Comparison of ENCODE assay signal across 16 cellular contexts in genomic region chr20:6663104-6663503, GRCh38.
DNase-seq lines count a peak whose midpoint lies in the region; ATAC-seq and TF ChIP-seq lines count a peak whose summit lies in the region.
"Had no signal": no experiment of that assay in that cellular context is flagged by ENCODE, and none has a peak within 500 bp of the region (broad histone marks: within the 10 kb centered on the region; RNA-seq: fewer than 3 reads in every experiment).

No MANE protein-coding gene starts in this region.

- H3K27ac Mint-ChIP-seq in GM23338, result 0 out of 2 replicates have a peak overlapping the region, but pooled peaks have one; percentile 24
- H3K27ac Mint-ChIP-seq: memory B cell had no signal

- H3K9ac ChIP-seq in NT2/D1 (ENCODE audit: insufficient read length, low read depth), result no peak overlapping the region

- no peak for TF ChIP-seq POLR2A in gastroesophageal sphincter (IDR thresholded peaks at IDR 0.05)

- no peaks in the 10 kb centered on the region; the same call in 1 of the 2 replicates for H3K4me1 ChIP-seq in GM23338 (ENCODE audit: insufficient read depth)
- no peaks in the 10 kb centered on the region for H3K4me1 ChIP-seq in NT2/D1 (ENCODE audit: insufficient read depth, insufficient read length)
- no peaks in the 10 kb centered on the region for H3K4me1 ChIP-seq in gastroesophageal sphincter
- H3K4me1 ChIP-seq: pancreas had no signal

- H3K9me2 ChIP-seq in GM23338 (ENCODE audit: insufficient read depth), result peaks cover 4% of the 10 kb centered on the region

- H3K4me3 ChIP-seq in GM23338 (no peak overlapping the region), NT2/D1 (ENCODE audit: insufficient read length, low read depth) (no peak overlapping the region), gastroesophageal sphincter (no peak overlapping the region)
- H3K4me3 ChIP-seq: pancreas had no signal

- TF ChIP-seq CTCF in GM23338 (conservative IDR thresholded peaks at IDR 0.05; ENCODE audit: low read depth in 2 of 2) (no peak), gastroesophageal sphincter (IDR thresholded peaks at IDR 0.05) (no peak)

- H3K36me3 Mint-ChIP-seq in GM23338 (ENCODE audit: low read depth), result no peaks in the 10 kb centered on the region
- H3K36me3 Mint-ChIP-seq: memory B cell had no signal

- H3K27me3 ChIP-seq in GM23338 (ENCODE audit: insufficient read depth) (no peaks in the 10 kb centered on the region), NT2/D1 (ENCODE audit: insufficient read depth, insufficient read length) (no peaks in the 10 kb centered on the region), gastroesophageal sphincter (no peaks in the 10 kb centered on the region)
- H3K27me3 ChIP-seq: pancreas had no signal

- H3K79me2 ChIP-seq in GM23338 (replicated peaks; ENCODE audit: insufficient read depth), result no peaks in the 10 kb centered on the region

- H3K9me3 Mint-ChIP-seq in GM23338, result no peaks in the 10 kb centered on the region; the same call in 2 of the 3 replicates

- H3K4me3 Mint-ChIP-seq in GM23338, result no peak overlapping the region; the same call in 2 of the 3 replicates
- H3K4me3 Mint-ChIP-seq: memory B cell had no signal

- H3K9me3 ChIP-seq in NT2/D1 (ENCODE audit: insufficient read depth, low read length), result peaks cover 11% of the 10 kb centered on the region
- peaks cover 0 to 13% (median 0%) of the 10 kb centered on the region in 3 donors for H3K9me3 ChIP-seq in gastroesophageal sphincter
- H3K9me3 ChIP-seq: pancreas had no signal

- H3K27me3 Mint-ChIP-seq in GM23338 (ENCODE audit: insufficient read depth, low read depth, poor library complexity), result no peaks in the 10 kb centered on the region
- H3K27me3 Mint-ChIP-seq: memory B cell had no signal

- H4K20me1 ChIP-seq in GM23338 (replicated peaks; ENCODE audit: insufficient read depth), result no peaks in the 10 kb centered on the region

- no peak for TF ChIP-seq EP300 in gastroesophageal sphincter (IDR thresholded peaks at IDR 0.05)

- DNase-seq in EH (ENCODE audit: low read depth), result peak; percentile 14
- DNase-seq in GM23338 (ENCODE audit: low spot score), result peak; percentile 62
- peak; percentile 23 for DNase-seq in NT2/D1 (ENCODE audit: low read depth, low spot score)
- DNase-seq in islet precursor cell, result peak; percentile 52
- no peak for DNase-seq in NCI-H748 treated with DMSO at 0.1 percent for 48 hours (lab: John Stamatoyannopoulos, UW)
- no peak for DNase-seq in NCI-H1436 treated with DMSO at 0.1 percent for 48 hours (lab: John Stamatoyannopoulos, UW)
- DNase-seq in DMS 273 (lab: John Stamatoyannopoulos, UW; ENCODE audit: unreplicated experiment), result no peak
- DNase-seq: ACHN; activated CD4-positive, alpha-beta T cell treated with anti-CD3 and anti-CD28 coated beads, Interleukin-2, amount 50 U/mL, for 48 hours; Kasumi-1; NCI-H1930; NCI-H69; pancreas; stimulated activated CD4-positive, alpha-beta T cell treated with anti-CD3 and anti-CD28 coated beads, Interleukin-15, amount 100 ng/mL, for 24 hours had no signal

- no peaks in the 10 kb centered on the region for H3K36me3 ChIP-seq in GM23338 (ENCODE audit: insufficient read depth)
- H3K36me3 ChIP-seq in NT2/D1 (ENCODE audit: insufficient read depth, insufficient read length, low read length), result no peaks in the 10 kb centered on the region
- H3K36me3 ChIP-seq in gastroesophageal sphincter, result no peaks in the 10 kb centered on the region
- H3K36me3 ChIP-seq: pancreas had no signal

- ATAC-seq in GM23338, result no peak
- ATAC-seq in gastroesophageal sphincter, result no peak
- ATAC-seq: pancreas had no signal

- H3K4me2 ChIP-seq in GM23338, result no peak overlapping the region

- WGBS in gastroesophageal sphincter (ENCODE audit: low coverage in 1 of 2), 2 donors, result 60 to 88% methylated on average over 1 of the region's 1 CpG

- no peak overlapping the region for H3K27ac ChIP-seq in GM23338 (ENCODE audit: low read depth)
- H3K27ac ChIP-seq in gastroesophageal sphincter, result no peak overlapping the region
- H3K27ac ChIP-seq: pancreas had no signal

- peaks cover 12% of the 10 kb centered on the region for H3K4me1 Mint-ChIP-seq in GM23338
- H3K4me1 Mint-ChIP-seq: memory B cell had no signal

- H2AFZ ChIP-seq in GM23338, result no peak overlapping the region

- H3F3A ChIP-seq in GM23338 (replicated peaks; ENCODE audit: low read depth), result no peaks in the 10 kb centered on the region

TF ChIP-seq in GM23338, 12 proteins besides CTCF, POLR2A, EP300 and RAD21 (continues in another document):
- no peak for TF ChIP-seq EZH2 (IDR thresholded peaks at IDR 0.05; ENCODE audit: low read depth, unreplicated experiment)
- TF ChIP-seq STAT1 (IDR thresholded peaks at IDR 0.05; ENCODE audit: unreplicated experiment), result no peak
- TF ChIP-seq EZH2phosphoT487 (IDR thresholded peaks at IDR 0.05; ENCODE audit: unreplicated experiment), result no peak
- no peak for TF ChIP-seq CREB1 (CRISPR knock-in tag; IDR thresholded peaks at IDR 0.05; ENCODE audit: low read depth)
- TF ChIP-seq, protein P1, sequence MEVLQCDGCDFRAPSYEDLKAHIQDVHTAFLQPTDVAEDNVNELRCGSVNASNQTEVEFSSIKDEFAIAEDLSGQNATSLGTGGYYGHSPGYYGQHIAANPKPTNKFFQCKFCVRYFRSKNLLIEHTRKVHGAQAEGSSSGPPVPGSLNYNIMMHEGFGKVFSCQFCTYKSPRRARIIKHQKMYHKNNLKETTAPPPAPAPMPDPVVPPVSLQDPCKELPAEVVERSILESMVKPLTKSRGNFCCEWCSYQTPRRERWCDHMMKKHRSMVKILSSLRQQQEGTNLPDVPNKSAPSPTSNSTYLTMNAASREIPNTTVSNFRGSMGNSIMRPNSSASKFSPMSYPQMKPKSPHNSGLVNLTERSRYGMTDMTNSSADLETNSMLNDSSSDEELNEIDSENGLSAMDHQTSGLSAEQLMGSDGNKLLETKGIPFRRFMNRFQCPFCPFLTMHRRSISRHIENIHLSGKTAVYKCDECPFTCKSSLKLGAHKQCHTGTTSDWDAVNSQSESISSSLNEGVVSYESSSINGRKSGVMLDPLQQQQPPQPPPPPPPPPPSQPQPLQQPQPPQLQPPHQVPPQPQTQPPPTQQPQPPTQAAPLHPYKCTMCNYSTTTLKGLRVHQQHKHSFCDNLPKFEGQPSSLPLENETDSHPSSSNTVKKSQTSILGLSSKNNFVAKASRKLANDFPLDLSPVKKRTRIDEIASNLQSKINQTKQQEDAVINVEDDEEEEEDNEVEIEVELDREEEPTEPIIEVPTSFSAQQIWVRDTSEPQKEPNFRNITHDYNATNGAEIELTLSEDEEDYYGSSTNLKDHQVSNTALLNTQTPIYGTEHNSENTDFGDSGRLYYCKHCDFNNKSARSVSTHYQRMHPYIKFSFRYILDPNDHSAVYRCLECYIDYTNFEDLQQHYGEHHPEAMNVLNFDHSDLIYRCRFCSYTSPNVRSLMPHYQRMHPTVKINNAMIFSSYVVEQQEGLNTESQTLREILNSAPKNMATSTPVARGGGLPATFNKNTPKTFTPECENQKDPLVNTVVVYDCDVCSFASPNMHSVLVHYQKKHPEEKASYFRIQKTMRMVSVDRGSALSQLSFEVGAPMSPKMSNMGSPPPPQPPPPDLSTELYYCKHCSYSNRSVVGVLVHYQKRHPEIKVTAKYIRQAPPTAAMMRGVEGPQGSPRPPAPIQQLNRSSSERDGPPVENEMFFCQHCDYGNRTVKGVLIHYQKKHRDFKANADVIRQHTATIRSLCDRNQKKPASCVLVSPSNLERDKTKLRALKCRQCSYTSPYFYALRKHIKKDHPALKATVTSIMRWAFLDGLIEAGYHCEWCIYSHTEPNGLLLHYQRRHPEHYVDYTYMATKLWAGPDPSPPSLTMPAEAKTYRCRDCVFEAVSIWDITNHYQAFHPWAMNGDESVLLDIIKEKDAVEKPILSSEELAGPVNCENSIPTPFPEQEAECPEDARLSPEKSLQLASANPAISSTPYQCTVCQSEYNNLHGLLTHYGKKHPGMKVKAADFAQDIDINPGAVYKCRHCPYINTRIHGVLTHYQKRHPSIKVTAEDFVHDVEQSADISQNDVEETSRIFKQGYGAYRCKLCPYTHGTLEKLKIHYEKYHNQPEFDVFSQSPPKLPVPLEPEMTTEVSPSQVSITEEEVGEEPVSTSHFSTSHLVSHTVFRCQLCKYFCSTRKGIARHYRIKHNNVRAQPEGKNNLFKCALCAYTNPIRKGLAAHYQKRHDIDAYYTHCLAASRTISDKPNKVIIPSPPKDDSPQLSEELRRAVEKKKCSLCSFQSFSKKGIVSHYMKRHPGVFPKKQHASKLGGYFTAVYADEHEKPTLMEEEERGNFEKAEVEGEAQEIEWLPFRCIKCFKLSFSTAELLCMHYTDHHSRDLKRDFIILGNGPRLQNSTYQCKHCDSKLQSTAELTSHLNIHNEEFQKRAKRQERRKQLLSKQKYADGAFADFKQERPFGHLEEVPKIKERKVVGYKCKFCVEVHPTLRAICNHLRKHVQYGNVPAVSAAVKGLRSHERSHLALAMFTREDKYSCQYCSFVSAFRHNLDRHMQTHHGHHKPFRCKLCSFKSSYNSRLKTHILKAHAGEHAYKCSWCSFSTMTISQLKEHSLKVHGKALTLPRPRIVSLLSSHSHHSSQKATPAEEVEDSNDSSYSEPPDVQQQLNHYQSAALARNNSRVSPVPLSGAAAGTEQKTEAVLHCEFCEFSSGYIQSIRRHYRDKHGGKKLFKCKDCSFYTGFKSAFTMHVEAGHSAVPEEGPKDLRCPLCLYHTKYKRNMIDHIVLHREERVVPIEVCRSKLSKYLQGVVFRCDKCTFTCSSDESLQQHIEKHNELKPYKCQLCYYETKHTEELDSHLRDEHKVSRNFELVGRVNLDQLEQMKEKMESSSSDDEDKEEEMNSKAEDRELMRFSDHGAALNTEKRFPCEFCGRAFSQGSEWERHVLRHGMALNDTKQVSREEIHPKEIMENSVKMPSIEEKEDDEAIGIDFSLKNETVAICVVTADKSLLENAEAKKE (CRISPR knock-in tag; IDR thresholded peaks at IDR 0.05), result no peak
- no peak for TF ChIP-seq ZNF114 (CRISPR knock-in tag; IDR thresholded peaks at IDR 0.05)
- TF ChIP-seq NANOG (IDR thresholded peaks at IDR 0.05; ENCODE audit: borderline replicate concordance), result no peak
- TF ChIP-seq POLR2AphosphoS5 (IDR thresholded peaks at IDR 0.05; ENCODE audit: low read depth), result no peak
- TF ChIP-seq JUNB (IDR thresholded peaks at IDR 0.05; ENCODE audit: unreplicated experiment), result no peak

Comparison
In these comparisons a context has a peak if more than half of its experiments do, and no peak if none do; other contexts are left out.
1. DNase-seq: peak in EH (single experiment), GM23338 (single experiment), NT2/D1 (single experiment) and islet precursor cell (single experiment); none in NCI-H748 treated with DMSO at 0.1 percent for 48 hours (single experiment), NCI-H1436 treated with DMSO at 0.1 percent for 48 hours (single experiment) and DMS 273 (single experiment).